8 cellular contexts compared by ENCODE assay signal in the genomic region with DNA sequence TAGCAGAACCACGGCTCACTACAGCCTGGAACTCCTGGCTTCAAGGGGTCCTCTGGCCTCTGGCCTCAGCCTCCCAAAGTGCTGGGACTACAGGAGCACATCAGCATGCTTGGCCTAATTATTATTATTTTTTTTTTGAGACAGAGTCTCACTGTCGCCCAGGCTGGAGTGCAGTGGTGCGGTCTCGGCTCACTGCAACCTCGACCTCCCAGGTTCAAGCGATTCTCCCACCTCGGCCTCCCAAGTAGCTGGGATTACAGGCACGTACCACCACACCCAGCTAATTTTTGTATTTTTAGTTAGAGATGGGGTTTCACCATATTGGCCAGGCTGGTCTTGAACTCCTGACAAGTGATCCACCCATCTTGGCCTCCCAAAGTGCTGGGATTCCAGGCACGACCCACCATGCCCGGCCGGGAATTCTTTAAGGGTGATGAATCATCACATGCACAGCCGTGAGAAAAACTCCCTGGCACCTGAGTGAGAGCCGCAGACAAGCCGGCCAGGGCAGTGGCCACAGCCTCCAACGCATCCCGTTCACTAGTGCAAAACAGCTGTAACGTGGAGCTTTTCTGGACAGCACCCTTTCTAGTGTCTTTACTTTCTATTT. TPM values are rescaled to one million over a fixed set of nuclear protein-coding genes. Genes with fewer than 3 reads are reported as not detected.
DNase-seq lines count a peak whose midpoint lies in the region; ATAC-seq and TF ChIP-seq lines count a peak whose summit lies in the region.
"Not testable (repeated sequence)": the region's sequence is repeated elsewhere in the genome, so short reads cannot be mapped to it uniquely, and the experiment has no call there.

No MANE protein-coding gene starts in this region.

- H3K4me1 Mint-ChIP-seq in CD4-positive, alpha-beta T cell (ENCODE audit: low read depth), result peaks cover 88% of the 10 kb centered on the region
- H3K4me1 Mint-ChIP-seq in activated naive CD4-positive, alpha-beta T cell treated with anti-CD3 and anti-CD28 coated beads for 36 hours (ENCODE audit: low read depth), result peaks cover 75% of the 10 kb centered on the region
- H3K4me1 Mint-ChIP-seq in immature natural killer cell, result peaks cover 89% of the 10 kb centered on the region in 2 donors

- not testable (repeated sequence) for TF ChIP-seq RAD21 in neural cell (conservative IDR thresholded peaks at IDR 0.05)

- peak overlapping the region; percentile 90 for H3K4me3 Mint-ChIP-seq in CD4-positive, alpha-beta T cell
- not testable (repeated sequence) for H3K4me3 Mint-ChIP-seq in activated naive CD4-positive, alpha-beta T cell treated with anti-CD3 and anti-CD28 coated beads for 36 hours
- peak overlapping the region; percentile 87 to 98 (median 95) for H3K4me3 Mint-ChIP-seq in immature natural killer cell

- CTCF ChIA-PET in CD4-positive, alpha-beta T cell (lab: Charles Lee), result interaction anchor here (1.3 to 5.3 kb wide), 2 partner anchors 20 to 23 kb away, joined by 3 to 38 read pairs; no protein-coding TSS in a partner anchor
- CTCF ChIA-PET in activated naive CD4-positive, alpha-beta T cell treated with anti-CD3 and anti-CD28 coated beads for 36 hours (lab: Charles Lee), result interaction anchor here (1.7 to 2.0 kb wide), 2 partner anchors 15 to 23 kb away, joined by 5 to 7 read pairs; no protein-coding TSS in a partner anchor

- H3F3A ChIP-seq in neural cell (ENCODE audit: insufficient read depth, low read length, poor library complexity, severe bottlenecking), result not testable (repeated sequence)

- in situ Hi-C loops in SK-MEL-5 (cut with HindIII; ENCODE audit: low pct_unique_long_range_greater_than_20kb, low sequenced_read_pairs), result not testable (repeated sequence)

- ATAC-seq in CD4-positive, alpha-beta T cell (ENCODE audit: poor library complexity); thoracic aorta (ENCODE audit: insufficient number of reproducible peaks, low FRiP score, low read depth): not testable (repeated sequence)

- H3K9me2 ChIP-seq in neural cell (ENCODE audit: insufficient read depth, low read length), result not testable (repeated sequence)

- H3K27ac ChIP-seq in CD4-positive, alpha-beta T cell (ENCODE audit: low read depth, low read length), result peak overlapping the region; percentile 86
- H3K27ac ChIP-seq in duodenal mucosa (ENCODE audit: low read depth, low read length) (peak overlapping the region; percentile 33), thoracic aorta (peak overlapping the region; percentile 55 to 96)
- not testable (repeated sequence) for H3K27ac ChIP-seq in neural cell (ENCODE audit: low read length)

- not testable (repeated sequence) for H3K9me3 ChIP-seq in CD4-positive, alpha-beta T cell (ENCODE audit: control insufficient read depth, low read length); duodenal mucosa (ENCODE audit: control insufficient read depth in 1 of 2, low read length in 2 of 2); neural cell (ENCODE audit: low read length); thoracic aorta

- H3K27me3 Mint-ChIP-seq in CD4-positive, alpha-beta T cell; activated naive CD4-positive, alpha-beta T cell treated with anti-CD3 and anti-CD28 coated beads for 36 hours (ENCODE audit: low read depth): not testable (repeated sequence)
- peaks cover 2 to 15% (median 9%) of the 10 kb centered on the region in 3 donors for H3K27me3 Mint-ChIP-seq in immature natural killer cell (ENCODE audit: low read depth in 3 of 3)

- peak overlapping the region in 1 of 2 donors; percentile 94 for H3K9ac ChIP-seq in duodenal mucosa (ENCODE audit: low read depth in 1 of 2, low read length in 2 of 2)
- not testable (repeated sequence) for H3K9ac ChIP-seq in neural cell (ENCODE audit: low read length)

- H3K4me3 ChIP-seq in duodenal mucosa (ENCODE audit: low read depth in 1 of 2, low read length in 2 of 2), result peak overlapping the region; percentile 38 to 91
- H3K4me3 ChIP-seq in neural cell (ENCODE audit: low read length), result peak overlapping the region; percentile 98
- H3K4me3 ChIP-seq in thoracic aorta, result peak overlapping the region; percentile 32

- H3K4me1 ChIP-seq in duodenal mucosa (ENCODE audit: control insufficient read depth in 1 of 2, insufficient read depth in 2 of 2, low read length in 2 of 2), result peaks cover 69 to 79% of the 10 kb centered on the region in 2 donors
- H3K4me1 ChIP-seq in thoracic aorta (ENCODE audit: control insufficient read depth in 1 of 2, low read depth in 2 of 2), result peaks cover 70 to 84% of the 10 kb centered on the region in 2 donors

- H2AFZ ChIP-seq in neural cell (ENCODE audit: low read depth, low read length), result not testable (repeated sequence)

- not testable (repeated sequence) for H3K9me3 Mint-ChIP-seq in CD4-positive, alpha-beta T cell; activated naive CD4-positive, alpha-beta T cell treated with anti-CD3 and anti-CD28 coated beads for 36 hours; immature natural killer cell

- peaks cover 10% of the 10 kb centered on the region for H3K36me3 Mint-ChIP-seq in CD4-positive, alpha-beta T cell (ENCODE audit: low read depth)
- H3K36me3 Mint-ChIP-seq in activated naive CD4-positive, alpha-beta T cell treated with anti-CD3 and anti-CD28 coated beads for 36 hours (ENCODE audit: low read depth); immature natural killer cell: not testable (repeated sequence)

- not testable (repeated sequence) for TF ChIP-seq EP300 in neural cell (conservative IDR thresholded peaks at IDR 0.05; ENCODE audit: poor library complexity, severe bottlenecking)

- intact Hi-C loops in CD4-positive, alpha-beta T cell (cut with DNase I, micrococcal nuclease); activated naive CD4-positive, alpha-beta T cell treated with anti-CD3 and anti-CD28 coated beads for 36 hours (cut with micrococcal nuclease): not testable (repeated sequence)

- not testable (repeated sequence) for TF ChIP-seq CTCF in CD4-positive, alpha-beta T cell (IDR thresholded peaks at IDR 0.05); neural cell (IDR thresholded peaks at IDR 0.05; ENCODE audit: poor library complexity, severe bottlenecking); thoracic aorta (IDR thresholded peaks at IDR 0.05)

- peaks cover 93% of the 10 kb centered on the region for H3K79me2 ChIP-seq in neural cell (replicated peaks; ENCODE audit: insufficient read depth, low read length)

- H3K27me3 ChIP-seq in CD4-positive, alpha-beta T cell (ENCODE audit: control insufficient read depth, insufficient read depth, low read length); duodenal mucosa (ENCODE audit: control insufficient read depth in 1 of 2, insufficient read depth in 2 of 2, low read length in 2 of 2); neural cell (ENCODE audit: insufficient read depth, low read depth, low read length); thoracic aorta (replicated peaks; ENCODE audit: insufficient read depth): not testable (repeated sequence)

- peaks cover 28% of the 10 kb centered on the region for H4K20me1 ChIP-seq in neural cell (ENCODE audit: insufficient read depth)

- H3K27ac Mint-ChIP-seq in CD4-positive, alpha-beta T cell, result peak overlapping the region; percentile 89
- peak overlapping the region; percentile 81 for H3K27ac Mint-ChIP-seq in activated naive CD4-positive, alpha-beta T cell treated with anti-CD3 and anti-CD28 coated beads for 36 hours
- H3K27ac Mint-ChIP-seq in immature natural killer cell, result peak overlapping the region; percentile 94 to 99 (median 98)

- POLR2A ChIA-PET in CD4-positive, alpha-beta T cell (lab: Charles Lee), result interaction anchor here (1.3 to 5.6 kb wide), 3 partner anchors 12 to 31 kb away, joined by 3 to 40 read pairs (median 9); a partner anchor contains a TSS

- DNase-seq in CD4-positive, alpha-beta T cell; activated naive CD4-positive, alpha-beta T cell treated with anti-CD3 and anti-CD28 coated beads for 36 hours; immature natural killer cell; thoracic aorta (ENCODE audit: low spot score): not testable (repeated sequence)
- DNase-seq in HT1080 (ENCODE audit: low read depth), result peak; percentile 91
- peak; percentile 56 for DNase-seq in SK-MEL-5 (ENCODE audit: low read depth, low spot score)

- H3K4me2 ChIP-seq in neural cell (ENCODE audit: low read length), result not testable (repeated sequence)

- not testable (repeated sequence) for H3K36me3 ChIP-seq in duodenal mucosa (ENCODE audit: control insufficient read depth in 1 of 2, insufficient read depth in 2 of 2, low read length in 2 of 2); neural cell (ENCODE audit: insufficient read depth, low read length); thoracic aorta

RNA-seq across cellular contexts. Expression of a gene that starts 3.1 kb away (rescaled TPM):
- total RNA-seq in CD4-positive, alpha-beta T cell, result 10 to 100 TPM; 51.9 to 54.3 TPM
- total RNA-seq in HT1080 (2014; rRNA removed; shearing (Covaris generic)), result 25.9 and 31.1 TPM in 2 replicates
- polyA plus RNA-seq in HT1080 (2015; cell fraction: cytosol; rRNA removed), result 17.1 and 20.8 TPM in 2 replicates
- polyA plus RNA-seq in HT1080 (2015; cell fraction: nucleus; rRNA removed), result 78.3 and 96.6 TPM in 2 replicates
- 26.4 and 29.9 TPM in 2 replicates for total RNA-seq in SK-MEL-5 (2014; rRNA removed; shearing (Covaris generic))
- 30.1 and 35.0 TPM in 2 replicates for polyA plus RNA-seq in SK-MEL-5 (2015; cell fraction: cytosol; rRNA removed)
- 107 and 134 TPM in 2 replicates for polyA plus RNA-seq in SK-MEL-5 (2015; cell fraction: nucleus; rRNA removed)
- 10 to 100 TPM; 49.5 to 50.3 TPM for total RNA-seq in activated naive CD4-positive, alpha-beta T cell treated with anti-CD3 and anti-CD28 coated beads for 36 hours
- polyA plus RNA-seq in immature natural killer cell (10 to 100 TPM; 23.1 to 48.8 (median 37.7) TPM), neural cell (40.9 and 42.8 TPM in 2 replicates)
- polyA minus RNA-seq in neural cell, result 86.7 and 87.6 TPM in 2 replicates
- 10 to 100 TPM; 63.8 to 80.4 TPM for total RNA-seq in thoracic aorta

RNA-seq across cellular contexts. Expression of a gene that starts 14.8 kb away (rescaled TPM):
- 10 to 100 TPM; 39.6 to 46.1 TPM for total RNA-seq in CD4-positive, alpha-beta T cell
- total RNA-seq in HT1080 (2014; rRNA removed; shearing (Covaris generic)), result 20.1 and 29.2 TPM in 2 replicates
- polyA plus RNA-seq in HT1080 (2015; cell fraction: cytosol; rRNA removed), result 22.2 and 27.8 TPM in 2 replicates
- 20.5 and 23.2 TPM in 2 replicates for polyA plus RNA-seq in HT1080 (2015; cell fraction: nucleus; rRNA removed)
- total RNA-seq in SK-MEL-5 (2014; rRNA removed; shearing (Covaris generic)), result 21.4 and 23.3 TPM in 2 replicates
- 27.1 and 31.1 TPM in 2 replicates for polyA plus RNA-seq in SK-MEL-5 (2015; cell fraction: cytosol; rRNA removed)
- polyA plus RNA-seq in SK-MEL-5 (2015; cell fraction: nucleus; rRNA removed), result 19.9 and 30.2 TPM in 2 replicates
- 10 to 100 TPM; 32.7 to 34.0 TPM for total RNA-seq in activated naive CD4-positive, alpha-beta T cell treated with anti-CD3 and anti-CD28 coated beads for 36 hours
- polyA plus RNA-seq in immature natural killer cell (10 to 100 TPM; 20.7 to 26.8 (median 21.3) TPM), neural cell (54.8 and 56.4 TPM in 2 replicates)
- polyA minus RNA-seq in neural cell, result 75.0 and 76.5 TPM in 2 replicates
- total RNA-seq in thoracic aorta, result 10 to 100 TPM; 29.1 to 30.3 TPM

RNA-seq across cellular contexts. Expression of a gene that starts 29.3 kb away (rescaled TPM):
- total RNA-seq in CD4-positive, alpha-beta T cell, result 1 to 10 TPM; 3.5 to 5.5 TPM
- total RNA-seq in HT1080 (2014; rRNA removed; shearing (Covaris generic)), result not detected in 2 replicates
- 0.09 and 0.29 TPM in 2 replicates for polyA plus RNA-seq in HT1080 (2015; cell fraction: cytosol; rRNA removed)
- polyA plus RNA-seq in HT1080 (2015; cell fraction: nucleus; rRNA removed), result 1.1 and 1.3 TPM in 2 replicates
- not detected in 2 replicates for total RNA-seq in SK-MEL-5 (2014; rRNA removed; shearing (Covaris generic))
- not detected in 2 replicates for polyA plus RNA-seq in SK-MEL-5 (2015; cell fraction: cytosol; rRNA removed)
- not detected in 2 replicates for polyA plus RNA-seq in SK-MEL-5 (2015; cell fraction: nucleus; rRNA removed)
- total RNA-seq in activated naive CD4-positive, alpha-beta T cell treated with anti-CD3 and anti-CD28 coated beads for 36 hours, result 10 to 100 TPM; 17.4 to 20.6 TPM
- polyA plus RNA-seq in immature natural killer cell, result 1 to 10 TPM in 2 of 3 donors, under 1 TPM in 1; 0.95 to 3.5 (median 2.0) TPM
- not detected in 2 replicates for polyA plus RNA-seq in neural cell
- polyA minus RNA-seq in neural cell, result not detected in 2 replicates
- 10 to 100 TPM; 17.9 to 18.8 TPM for total RNA-seq in thoracic aorta

Comparison
In these comparisons a context has a peak if more than half of its experiments do, and no peak if none do; other contexts are left out.
1. H3K4me3 ChIP-seq: peak in every context shown above with its lines; median percentile 98 in neural cell; 64 in duodenal mucosa; 32 in thoracic aorta.